9 cellular contexts compared by ENCODE assay signal in the genomic region with DNA sequence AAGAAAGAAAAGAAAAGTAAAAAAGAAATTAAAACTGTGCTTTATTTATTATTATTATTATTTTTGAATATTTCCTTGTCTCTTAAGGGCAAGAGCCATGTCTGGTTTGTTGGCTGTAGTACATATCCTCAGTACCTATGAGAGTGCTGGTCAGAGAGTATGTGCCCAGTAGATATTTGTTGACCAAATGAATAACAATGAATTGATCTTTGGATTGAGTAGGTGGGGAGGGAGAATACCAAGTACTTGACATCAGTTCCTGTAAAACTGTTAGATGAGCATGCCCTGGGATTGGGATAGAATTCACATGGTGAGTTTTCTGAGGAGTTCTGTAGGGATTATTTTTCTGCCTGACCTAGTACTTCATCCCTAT. TPM values are rescaled to one million over a fixed set of nuclear protein-coding genes. Genes with fewer than 3 reads are reported as not detected.
A peak's percentile ranks its signal among the peaks of the same experiment; 100 is the strongest.
DNase-seq lines count a peak whose midpoint lies in the region; ATAC-seq, FAIRE-seq and TF ChIP-seq lines count a peak whose summit lies in the region.
"Had no signal": no experiment of that assay in that cellular context is flagged by ENCODE, and none has a peak within 500 bp of the region (broad histone marks: within the 10 kb centered on the region; RNA-seq: fewer than 3 reads in every experiment).

No MANE protein-coding gene starts in this region.

- no peak for TF ChIP-seq POLR2A in GM12892 (IDR thresholded peaks at IDR 0.05; ENCODE audit: low read depth, low read length)

- H3K9me3 Mint-ChIP-seq in activated naive CD8-positive, alpha-beta T cell treated with anti-CD3 and anti-CD28 coated beads for 36 hours: peaks cover 1% of the 10 kb centered on the region

- TF ChIP-seq CTCF in left ventricle myocardium inferior (IDR thresholded peaks at IDR 0.05; ENCODE audit: borderline replicate concordance): no peak
- no peak for TF ChIP-seq CTCF in upper lobe of right lung (IDR thresholded peaks at IDR 0.05)

- H3K27me3 ChIP-seq in left ventricle myocardium inferior (ENCODE audit: low read depth) (peaks cover 37% of the 10 kb centered on the region), muscle layer of duodenum (ENCODE audit: low read depth, low read length) (no peaks in the 10 kb centered on the region), upper lobe of right lung (no peaks in the 10 kb centered on the region)

- H3K36me3 ChIP-seq in left ventricle myocardium inferior: no peaks in the 10 kb centered on the region
- H3K36me3 ChIP-seq in muscle layer of duodenum (ENCODE audit: control insufficient read depth in 1 of 2, insufficient read depth in 2 of 2, low read length in 2 of 2): no peaks in the 10 kb centered on the region
- H3K36me3 ChIP-seq in upper lobe of right lung: no peaks in the 10 kb centered on the region

- peak overlapping the region; percentile 92 for H3K27ac Mint-ChIP-seq in activated naive CD8-positive, alpha-beta T cell treated with anti-CD3 and anti-CD28 coated beads for 36 hours

- H3K27ac ChIP-seq in left ventricle myocardium inferior (replicated peaks) (peak overlapping the region; percentile 74), muscle layer of duodenum (ENCODE audit: low read length) (peak overlapping the region; percentile 19), upper lobe of right lung (peak overlapping the region; percentile 66)

- ATAC-seq in Right ventricle myocardium inferior (no peak), upper lobe of right lung (no peak), HG03135 (IDR thresholded peaks at IDR 0.05; ENCODE audit: unreplicated experiment) (no peak), HG02571 (IDR thresholded peaks at IDR 0.05; ENCODE audit: unreplicated experiment) (no peak)

- no peaks in the 10 kb centered on the region for H3K9me3 ChIP-seq in left ventricle myocardium inferior (replicated peaks)
- H3K9me3 ChIP-seq in muscle layer of duodenum (ENCODE audit: control insufficient read depth in 1 of 2, low read length in 2 of 2): no peaks in the 10 kb centered on the region
- H3K9me3 ChIP-seq in upper lobe of right lung: no peaks in the 10 kb centered on the region

- peaks cover 58% of the 10 kb centered on the region for H3K4me1 ChIP-seq in left ventricle myocardium inferior
- H3K4me1 ChIP-seq in muscle layer of duodenum (ENCODE audit: control insufficient read depth in 1 of 2, insufficient read depth in 2 of 2, low read length in 2 of 2): peaks cover 21 to 34% of the 10 kb centered on the region in 2 donors
- peaks cover 40% of the 10 kb centered on the region for H3K4me1 ChIP-seq in upper lobe of right lung

- H3K4me3 ChIP-seq in left ventricle myocardium inferior (no peak overlapping the region), muscle layer of duodenum (ENCODE audit: low read depth in 1 of 2, low read length in 2 of 2) (no peak overlapping the region), upper lobe of right lung (no peak overlapping the region)

- peaks cover 83% of the 10 kb centered on the region for H3K4me1 Mint-ChIP-seq in activated naive CD8-positive, alpha-beta T cell treated with anti-CD3 and anti-CD28 coated beads for 36 hours

- FAIRE-seq in GM12892 (lab: Jason Lieb, UNC): no peak

- DNase-seq in left ventricle myocardium inferior (no peak), Right ventricle myocardium inferior (ENCODE audit: missing footprints) (no peak), upper lobe of right lung (no peak), GM12892 (ENCODE audit: insufficient read length) (no peak)
- DNase-seq in activated naive CD8-positive, alpha-beta T cell treated with anti-CD3 and anti-CD28 coated beads for 36 hours: no peak

- intact Hi-C loops in left ventricle myocardium inferior (cut with micrococcal nuclease): no loop called here
- intact Hi-C loops in Right ventricle myocardium inferior (cut with DNase I): loop anchor here (5.0 kb wide), 1 partner anchor 80 kb away; no protein-coding TSS in a partner anchor
- intact Hi-C loops in upper lobe of right lung (cut with DNase I): no loop called here

- peaks cover 28% of the 10 kb centered on the region for H3K36me3 Mint-ChIP-seq in activated naive CD8-positive, alpha-beta T cell treated with anti-CD3 and anti-CD28 coated beads for 36 hours

- no peaks in the 10 kb centered on the region for H3K27me3 Mint-ChIP-seq in activated naive CD8-positive, alpha-beta T cell treated with anti-CD3 and anti-CD28 coated beads for 36 hours

- peak overlapping the region; percentile 40 for H3K4me3 Mint-ChIP-seq in activated naive CD8-positive, alpha-beta T cell treated with anti-CD3 and anti-CD28 coated beads for 36 hours

RNA-seq across cellular contexts. Expression of a gene that starts 11.4 kb away (rescaled TPM):
- total RNA-seq in left ventricle myocardium inferior (32.0 TPM), Right ventricle myocardium inferior (28.9 TPM), upper lobe of right lung (60.7 TPM)
- total RNA-seq in activated naive CD8-positive, alpha-beta T cell treated with anti-CD3 and anti-CD28 coated beads for 36 hours: 10 to 100 TPM; 49.4 to 55.4 TPM
- 25.2 TPM for polyA plus RNA-seq in GM12892 (2012; ENCODE audit: missing spikeins)

RNA-seq across cellular contexts. Expression of a gene that starts 26.1 kb away (rescaled TPM):
- total RNA-seq in left ventricle myocardium inferior: 23.1 TPM
- 25.6 TPM for total RNA-seq in Right ventricle myocardium inferior
- 100 to 1,000 TPM; 183 to 190 TPM for total RNA-seq in activated naive CD8-positive, alpha-beta T cell treated with anti-CD3 and anti-CD28 coated beads for 36 hours
- total RNA-seq in upper lobe of right lung: 65.6 TPM
- 61.8 TPM for polyA plus RNA-seq in GM12892 (2012; ENCODE audit: missing spikeins)
- polyA plus RNA-seq: neural cell had no signal

RNA-seq across cellular contexts. Expression of a gene that starts 58.5 kb away (rescaled TPM):
- total RNA-seq in left ventricle myocardium inferior (27.8 TPM), Right ventricle myocardium inferior (26.6 TPM), upper lobe of right lung (25.0 TPM)
- 10 to 100 TPM; 35.4 to 35.6 TPM for total RNA-seq in activated naive CD8-positive, alpha-beta T cell treated with anti-CD3 and anti-CD28 coated beads for 36 hours
- polyA plus RNA-seq in GM12892 (2012; ENCODE audit: missing spikeins): 24.1 TPM

Comparison
In these comparisons a context has a peak if more than half of its experiments do, and no peak if none do; other contexts are left out.
1. H3K27ac ChIP-seq: peak in every context shown above with its lines; median percentile 74 in left ventricle myocardium inferior; 66 in upper lobe of right lung; 19 in muscle layer of duodenum.